ENCODE assay signal across 24 cellular contexts in the genomic region with DNA sequence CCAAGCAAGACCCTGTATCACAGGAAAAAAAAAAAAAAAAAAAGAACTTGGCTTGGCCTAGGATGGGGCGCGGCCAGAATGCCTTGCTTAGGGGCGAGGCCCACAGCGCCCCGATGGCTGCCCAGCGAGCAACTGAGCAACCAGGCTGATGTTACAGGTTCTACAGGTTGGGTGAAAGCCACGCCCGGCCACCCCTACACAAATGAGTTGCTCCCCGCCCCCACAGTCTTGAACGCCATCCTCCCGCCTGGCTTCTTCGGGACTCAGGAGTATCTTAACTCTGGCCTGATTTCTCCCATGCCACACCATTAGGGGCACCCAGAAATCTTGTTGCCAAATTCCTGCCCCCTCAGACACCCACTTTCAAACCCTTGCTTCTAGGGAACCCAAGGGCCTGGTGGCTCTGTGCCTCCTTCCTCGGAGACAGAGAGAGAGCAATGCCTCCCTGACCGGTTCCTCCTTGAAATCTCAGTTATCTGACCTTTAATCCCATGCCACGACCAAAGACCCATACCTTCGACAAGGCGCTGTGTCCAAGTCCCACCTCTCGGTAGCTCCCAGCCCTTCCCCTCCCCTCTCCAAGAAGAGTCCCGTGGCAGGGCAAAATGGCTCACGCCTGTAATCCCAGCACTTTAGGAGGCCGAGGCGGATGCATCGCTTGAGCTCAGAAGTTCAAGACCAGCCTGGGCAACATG. TPM values are rescaled to one million over a fixed set of nuclear protein-coding genes. Genes with fewer than 3 reads are reported as not detected.
DNase-seq lines count a peak whose midpoint lies in the region; ATAC-seq and TF ChIP-seq lines count a peak whose summit lies in the region.
"Had no signal": no experiment of that assay in that cellular context is flagged by ENCODE, and none has a peak within 500 bp of the region (broad histone marks: within the 10 kb centered on the region; RNA-seq: fewer than 3 reads in every experiment).

No MANE protein-coding gene starts in this region.

- 0 out of 2 replicates have a peak overlapping the region, but pooled peaks have one; percentile 45 for H3K4me2 ChIP-seq in GM23338

- H3K4me3 Mint-ChIP-seq in GM23338 = peak overlapping the region; percentile 30; the same call in 1 of the 3 replicates
- H3K4me3 Mint-ChIP-seq: CD8-positive, alpha-beta T cell; dendritic cell treated with granulocyte-macrophage colony-stimulating factor and Interleukin-4, amounts not matched to agents 40 ng/mL and 50 ng/mL, for 4 days; T-helper 2 cell treated with Interferon-gamma antibody and Interleukin-4, amounts not matched to agents 5 μg/mL and 100 μg/mL, for 36 hours had no signal

- 58% methylated on average over 23 of the region's 23 CpGs for WGBS in prostate gland

- H3K4me3 ChIP-seq in GM23338 = 0 out of 2 replicates have a peak overlapping the region, but pooled peaks have one; percentile 27
- no peak overlapping the region for H3K4me3 ChIP-seq in prostate gland
- H3K4me3 ChIP-seq: left ventricle myocardium inferior, sigmoid colon had no signal

- H3K27ac Mint-ChIP-seq in GM23338 = no peak overlapping the region
- H3K27ac Mint-ChIP-seq: CD8-positive, alpha-beta T cell; dendritic cell treated with granulocyte-macrophage colony-stimulating factor and Interleukin-4, amounts not matched to agents 40 ng/mL and 50 ng/mL, for 4 days; T-helper 2 cell treated with Interferon-gamma antibody and Interleukin-4, amounts not matched to agents 5 μg/mL and 100 μg/mL, for 36 hours had no signal

- H3K27me3 Mint-ChIP-seq in GM23338 (ENCODE audit: insufficient read depth, low read depth, poor library complexity) = peaks cover 10% of the 10 kb centered on the region

- H3K9me3 ChIP-seq in prostate gland = no peaks in the 10 kb centered on the region
- H3K9me3 ChIP-seq: left ventricle myocardium inferior, sigmoid colon had no signal

- H3K36me3 ChIP-seq in GM23338 (ENCODE audit: insufficient read depth) = no peaks in the 10 kb centered on the region
- no peaks in the 10 kb centered on the region for H3K36me3 ChIP-seq in prostate gland
- H3K36me3 ChIP-seq: left ventricle myocardium inferior, sigmoid colon had no signal

- TF ChIP-seq CTCF in GM23338 (conservative IDR thresholded peaks at IDR 0.05; ENCODE audit: low read depth in 2 of 2) = no peak
- peak in 2 of 4 experiments; percentile 11 to 24 for TF ChIP-seq CTCF in prostate gland (IDR thresholded peaks at IDR 0.05)

- peak; percentile 59 for TF ChIP-seq POLR2A in prostate gland (IDR thresholded peaks at IDR 0.05)

- no peaks in the 10 kb centered on the region for H3K79me2 ChIP-seq in GM23338 (replicated peaks; ENCODE audit: insufficient read depth)

- peak overlapping the region; percentile 59; the same call in 1 of the 2 replicates for H3K27ac ChIP-seq in GM23338 (ENCODE audit: low read depth)
- H3K27ac ChIP-seq in prostate gland = peak overlapping the region; percentile 86 to 90
- H3K27ac ChIP-seq: left ventricle myocardium inferior, sigmoid colon had no signal

- H3K9me3 Mint-ChIP-seq in GM23338 = no peaks in the 10 kb centered on the region
- H3K9me3 Mint-ChIP-seq: CD8-positive, alpha-beta T cell; dendritic cell treated with granulocyte-macrophage colony-stimulating factor and Interleukin-4, amounts not matched to agents 40 ng/mL and 50 ng/mL, for 4 days; T-helper 2 cell treated with Interferon-gamma antibody and Interleukin-4, amounts not matched to agents 5 μg/mL and 100 μg/mL, for 36 hours had no signal

- H3K27me3 ChIP-seq in GM23338 (ENCODE audit: insufficient read depth) (no peaks in the 10 kb centered on the region), prostate gland (replicated peaks; ENCODE audit: insufficient read depth) (no peaks in the 10 kb centered on the region)

- peak; percentile 15 for ATAC-seq in GM23338
- ATAC-seq in GM19455 (IDR thresholded peaks at IDR 0.05; ENCODE audit: unreplicated experiment) = no peak
- ATAC-seq in GM19351 (IDR thresholded peaks at IDR 0.05; ENCODE audit: unreplicated experiment) = no peak
- ATAC-seq: CD8-positive, alpha-beta T cell had no signal

- peaks cover 4% of the 10 kb centered on the region for H3K4me1 Mint-ChIP-seq in GM23338

- no peaks in the 10 kb centered on the region; the same call in 1 of the 2 replicates for H4K20me1 ChIP-seq in GM23338 (replicated peaks; ENCODE audit: insufficient read depth)

- H3K9me2 ChIP-seq in GM23338 (ENCODE audit: insufficient read depth) = no peaks in the 10 kb centered on the region

- peaks cover 13% of the 10 kb centered on the region for H3K4me1 ChIP-seq in GM23338 (ENCODE audit: insufficient read depth)
- H3K4me1 ChIP-seq in prostate gland (replicated peaks) = peaks cover 2% of the 10 kb centered on the region
- H3K4me1 ChIP-seq: left ventricle myocardium inferior had no signal

- peak; percentile 77 for DNase-seq in GM23338 (ENCODE audit: low spot score)
- DNase-seq in SW480 (ENCODE audit: low spot score) = peak; percentile 54
- DNase-seq in iPS-NIHi11 (ENCODE audit: low spot score) = peak; percentile 62
- peak; percentile 92 for DNase-seq in prostate gland (ENCODE audit: low spot score)
- no peak for DNase-seq in NCI-H1930 (lab: John Stamatoyannopoulos, UW)
- no peak for DNase-seq in GM19240 (ENCODE audit: insufficient read length, low spot score)
- DNase-seq: activated CD4-positive, alpha-beta T cell treated with anti-CD3 and anti-CD28 coated beads for 4 hours; activated CD8-positive, alpha-beta memory T cell treated with anti-CD3 and anti-CD28 coated beads, Interleukin-2, amount 50 U/mL, for 48 hours; activated naive CD4-positive, alpha-beta T cell; aorta; CD8-positive, alpha-beta T cell; GOT3; left ventricle myocardium inferior; NCI-H2081; NCI-H69; RPMI8226; sigmoid colon; stimulated activated CD4-positive, alpha-beta T cell treated with anti-CD3 and anti-CD28 coated beads, Interleukin-4, amount 100 ng/mL, for 1 hour had no signal

- intact Hi-C loops in prostate gland (cut with DNase I) = no loop called here

- H2AFZ ChIP-seq in GM23338 = peak overlapping the region; percentile 35; the same call in 1 of the 2 replicates

- 0 out of 2 replicates have a peak, but pooled peaks cover 9% of the 10 kb centered on the region for H3F3A ChIP-seq in GM23338 (replicated peaks; ENCODE audit: low read depth)

- no peaks in the 10 kb centered on the region for H3K36me3 Mint-ChIP-seq in GM23338 (ENCODE audit: low read depth)
- H3K36me3 Mint-ChIP-seq: CD8-positive, alpha-beta T cell had no signal

TF ChIP-seq in GM23338, 12 proteins besides CTCF, POLR2A, EP300 and RAD21 (continues in another document):
- TF ChIP-seq EZH2 (IDR thresholded peaks at IDR 0.05; ENCODE audit: low read depth, unreplicated experiment) = no peak
- no peak for TF ChIP-seq JUNB (IDR thresholded peaks at IDR 0.05; ENCODE audit: unreplicated experiment)
- no peak for TF ChIP-seq POLR2AphosphoS5 (IDR thresholded peaks at IDR 0.05; ENCODE audit: low read depth)
- no peak for TF ChIP-seq ZNF331 (CRISPR knock-in tag; IDR thresholded peaks at IDR 0.05; ENCODE audit: low read depth)
- no peak for TF ChIP-seq CREB1 (CRISPR knock-in tag; IDR thresholded peaks at IDR 0.05; ENCODE audit: low read depth)
- no peak for TF ChIP-seq ZNF114 (CRISPR knock-in tag; IDR thresholded peaks at IDR 0.05)
- TF ChIP-seq ETS1 (IDR thresholded peaks at IDR 0.05) = no peak
- TF ChIP-seq EZH2phosphoT487 (IDR thresholded peaks at IDR 0.05; ENCODE audit: unreplicated experiment) = no peak

RNA-seq across cellular contexts. Expression of gene CBLC, which starts 1.1 kb away (rescaled TPM):
- 27.1 and 29.3 TPM in 2 replicates for total RNA-seq in GM23338 (2014; rRNA removed; shearing (Covaris generic))
- 13.8 and 14.5 TPM in 2 replicates for polyA plus RNA-seq in GM23338 (2016; fragmentation: Nextera tagmentation; extraction: Ambion mirVana)
- 10 to 100 TPM; 30.1 to 33.6 TPM for total RNA-seq in prostate gland
- total RNA-seq: aorta; CD8-positive, alpha-beta T cell; left ventricle myocardium inferior; sigmoid colon had no signal
- polyA plus RNA-seq: AG04450, neural cell had no signal

RNA-seq across cellular contexts. Expression of gene BCL3, which starts 28.0 kb away (rescaled TPM):
- total RNA-seq in GM23338 (2014; rRNA removed; shearing (Covaris generic)) = 0.62 and 1.4 TPM in 2 replicates
- polyA plus RNA-seq in GM23338 (2016; fragmentation: Nextera tagmentation; extraction: Ambion mirVana) = 3.3 and 4.1 TPM in 2 replicates
- total RNA-seq in prostate gland = 10 to 100 TPM; 22.6 to 44.0 TPM

RNA-seq across cellular contexts. Expression of gene BCAM, which starts 32.4 kb away (rescaled TPM):
- 80.5 and 100 TPM in 2 replicates for total RNA-seq in GM23338 (2014; rRNA removed; shearing (Covaris generic))
- 33.3 and 36.9 TPM in 2 replicates for polyA plus RNA-seq in GM23338 (2016; fragmentation: Nextera tagmentation; extraction: Ambion mirVana)
- total RNA-seq in prostate gland = 100 to 1,000 TPM; 258 to 501 TPM
- total RNA-seq: CD8-positive, alpha-beta T cell had no signal

Comparison
In these comparisons a context has a peak if more than half of its experiments do, and no peak if none do; other contexts are left out.
1. DNase-seq: peak in GM23338 (single experiment), SW480 (single experiment), iPS-NIHi11 (single experiment) and prostate gland (single experiment); none in NCI-H1930 (0 of 2) and GM19240 (single experiment).
2. RNA of gene BCL3, which starts 28.0 kb away (total RNA-seq): 22.6 to 44.0 TPM in prostate gland; 0.62 to 1.4 TPM in GM23338; every median in the first group is over 10 times any median in the second.